9 cellular contexts compared by ENCODE assay signal in genomic region chr17:66855204-66855603, GRCh38. TPM values are rescaled to one million over a fixed set of nuclear protein-coding genes. Genes with fewer than 3 reads are reported as not detected.
A peak's percentile ranks its signal among the peaks of the same experiment; 100 is the strongest.
DNase-seq lines count a peak whose midpoint lies in the region; ATAC-seq and TF ChIP-seq lines count a peak whose summit lies in the region.
"Had no signal": no experiment of that assay in that cellular context is flagged by ENCODE, and none has a peak within 500 bp of the region (broad histone marks: within the 10 kb centered on the region; RNA-seq: fewer than 3 reads in every experiment).

No MANE protein-coding gene starts in this region.

- H3K9ac ChIP-seq in mammary epithelial cell (ENCODE audit: insufficient read depth, low read length): no peak overlapping the region

- dilution Hi-C loops in mammary epithelial cell (cut with HindIII; ENCODE audit: low sequenced_read_pairs): no loop called here

- TF ChIP-seq CTCF in mammary epithelial cell (conservative IDR thresholded peaks at IDR 0.05 in 1 of 2, IDR thresholded peaks at IDR 0.05 in 1 of 2; ENCODE audit: extremely low read depth in 1 of 2, insufficient read depth in 1 of 2, low read depth in 1 of 2, low read length in 2 of 2): peak; percentile 18 to 39
- no peak for TF ChIP-seq CTCF in breast epithelium (IDR thresholded peaks at IDR 0.05)
- TF ChIP-seq CTCF in WERI-Rb-1 (IDR thresholded peaks at IDR 0.05; ENCODE audit: low read depth, low read length): peak; percentile 49
- peak; percentile 38 for TF ChIP-seq CTCF in fibroblast of mammary gland (conservative IDR thresholded peaks at IDR 0.05; ENCODE audit: control insufficient read depth, insufficient read depth, low read depth, low read length)

- H3K79me2 ChIP-seq in mammary epithelial cell (ENCODE audit: insufficient read depth, low read length): no peaks in the 10 kb centered on the region

- H3K4me3 Mint-ChIP-seq in stimulated activated naive CD8-positive, alpha-beta T cell treated with anti-CD3 and anti-CD28 coated beads, Interleukin-15, amount 100 ng/mL, for 72 hours: no peak overlapping the region

- in situ Hi-C loops in mammary epithelial cell (cut with MboI; ENCODE audit: low sequenced_read_pairs in 2 of 2): no loop called here

- H3K4me3 ChIP-seq in mammary epithelial cell (replicated peaks in 1 of 3; ENCODE audit: insufficient read depth in 1 of 3, low read depth in 2 of 3, low read length in 3 of 3) (no peak overlapping the region), breast epithelium (no peak overlapping the region), WERI-Rb-1 (ENCODE audit: low read depth, low read length) (no peak overlapping the region), fibroblast of mammary gland (ENCODE audit: control insufficient read depth, low read depth, low read length) (no peak overlapping the region)
- H3K4me3 ChIP-seq: mucosa of descending colon had no signal

- H3K36me3 ChIP-seq in mammary epithelial cell (ENCODE audit: insufficient read depth, low read length) (no peaks in the 10 kb centered on the region), breast epithelium (no peaks in the 10 kb centered on the region), WERI-Rb-1 (peaks cover 8% of the 10 kb centered on the region)

- no peaks in the 10 kb centered on the region for H3K9me3 Mint-ChIP-seq in stimulated activated naive CD8-positive, alpha-beta T cell treated with anti-CD3 and anti-CD28 coated beads, Interleukin-15, amount 100 ng/mL, for 72 hours

- no peak overlapping the region for H3K4me2 ChIP-seq in mammary epithelial cell (ENCODE audit: insufficient read depth, low read depth, low read length)

- no peak for DNase-seq in mammary epithelial cell
- DNase-seq in breast epithelium (ENCODE audit: low spot score in 2 of 2): no peak
- DNase-seq in WERI-Rb-1: peak; percentile 47
- DNase-seq in fibroblast of mammary gland (ENCODE audit: low read depth): no peak
- peak; percentile 25 to 27 for DNase-seq in stimulated activated naive CD8-positive, alpha-beta T cell treated with anti-CD3 and anti-CD28 coated beads, Interleukin-15, amount 100 ng/mL, for 72 hours
- DNase-seq in mesenteric fat pad (ENCODE audit: low spot score): no peak
- no peak for DNase-seq in pons (ENCODE audit: low spot score)
- DNase-seq in activated gamma-delta T cell treated with Interleukin-2 at 50 U/mL for 16 hours: no peak

- H3K27me3 ChIP-seq in mammary epithelial cell (ENCODE audit: insufficient read depth, low read length) (peaks cover 3% of the 10 kb centered on the region), breast epithelium (no peaks in the 10 kb centered on the region), WERI-Rb-1 (ENCODE audit: insufficient read depth, low read depth, severe bottlenecking) (no peaks in the 10 kb centered on the region)

- no peak overlapping the region for H3K27ac Mint-ChIP-seq in stimulated activated naive CD8-positive, alpha-beta T cell treated with anti-CD3 and anti-CD28 coated beads, Interleukin-15, amount 100 ng/mL, for 72 hours

- 77% methylated on average over 9 of the region's 10 CpGs for WGBS in mammary epithelial cell (ENCODE audit: low coverage, missing lambda C conversion rate)

- H3K4me1 Mint-ChIP-seq in stimulated activated naive CD8-positive, alpha-beta T cell treated with anti-CD3 and anti-CD28 coated beads, Interleukin-15, amount 100 ng/mL, for 72 hours: no peaks in the 10 kb centered on the region

- intact Hi-C loops in mammary epithelial cell (cut with micrococcal nuclease) (no loop called here), breast epithelium (cut with DNase I; ENCODE audit: low total_unique reads) (no loop called here)

- no peaks in the 10 kb centered on the region for H4K20me1 ChIP-seq in mammary epithelial cell (ENCODE audit: insufficient read depth, low read length)

- no peaks in the 10 kb centered on the region for H3K4me1 ChIP-seq in mammary epithelial cell (ENCODE audit: insufficient read depth, low read length)
- no peaks in the 10 kb centered on the region for H3K4me1 ChIP-seq in breast epithelium

- no peaks in the 10 kb centered on the region for H3K27me3 Mint-ChIP-seq in stimulated activated naive CD8-positive, alpha-beta T cell treated with anti-CD3 and anti-CD28 coated beads, Interleukin-15, amount 100 ng/mL, for 72 hours

- ATAC-seq in stimulated activated naive CD8-positive, alpha-beta T cell treated with anti-CD3 and anti-CD28 coated beads, Interleukin-15, amount 100 ng/mL, for 72 hours: no peak
- ATAC-seq: mucosa of descending colon had no signal

- no TSS peak for BruUV-seq in mammary epithelial cell (replicated peaks; lab: Mats Ljungman, UMichigan)

- no peak overlapping the region for H2AFZ ChIP-seq in mammary epithelial cell (ENCODE audit: low read depth, low read length)

- TF ChIP-seq POLR2A in breast epithelium (IDR thresholded peaks at IDR 0.05): no peak

- H3K9me3 ChIP-seq in mammary epithelial cell (replicated peaks; ENCODE audit: insufficient read depth, low read length): no peaks in the 10 kb centered on the region
- peaks cover 4 to 9% of the 10 kb centered on the region in 2 donors for H3K9me3 ChIP-seq in breast epithelium
- H3K9me3 ChIP-seq in WERI-Rb-1 (ENCODE audit: severe bottlenecking): peaks cover 11% of the 10 kb centered on the region

- CTCF ChIA-PET in mammary epithelial cell (lab: Charles Lee; ENCODE audit: low non-redundant PET): no interaction called here

- H3K27ac ChIP-seq in mammary epithelial cell (ENCODE audit: insufficient read depth, low read depth, low read length): no peak overlapping the region
- H3K27ac ChIP-seq in breast epithelium: no peak overlapping the region
- no peak overlapping the region for H3K27ac ChIP-seq in WERI-Rb-1

RNA-seq across cellular contexts. Expression of gene CACNG5, which starts 20.3 kb away (rescaled TPM):
- total RNA-seq in mammary epithelial cell (not detected), breast epithelium (not detected), mesenteric fat pad (not detected)
- polyA plus RNA-seq in mammary epithelial cell: not detected
- polyA minus RNA-seq in mammary epithelial cell: not detected

Comparison
In these comparisons a context has a peak if more than half of its experiments do, and no peak if none do; other contexts are left out.
1. CTCF ChIP-seq: peak in mammary epithelial cell (2 of 2), WERI-Rb-1 (single experiment) and fibroblast of mammary gland (single experiment); none in breast epithelium (0 of 3).
2. DNase-seq: peak in WERI-Rb-1 (single experiment) and stimulated activated naive CD8-positive, alpha-beta T cell treated with anti-CD3 and anti-CD28 coated beads, Interleukin-15, amount 100 ng/mL, for 72 hours (2 of 2); none in mammary epithelial cell (single experiment), breast epithelium (0 of 2), fibroblast of mammary gland (single experiment), mesenteric fat pad (single experiment), pons (single experiment) and activated gamma-delta T cell treated with Interleukin-2 at 50 U/mL for 16 hours (single experiment).